In genomic region chr6:38067263-38067980, GRCh38 we compare ENCODE assay signal across 27 cellular contexts.
DNase-seq lines count a peak whose midpoint lies in the region; ATAC-seq, FAIRE-seq and TF ChIP-seq lines count a peak whose summit lies in the region.
"Had no signal": no experiment of that assay in that cellular context is flagged by ENCODE, and none has a peak within 500 bp of the region (broad histone marks: within the 10 kb centered on the region; RNA-seq: fewer than 3 reads in every experiment).

No MANE protein-coding gene starts in this region.

- H3K27ac ChIP-seq in OCI-LY1 (ENCODE audit: low read depth, low read length, poor library complexity, severe bottlenecking), result peak overlapping the region; percentile 24
- H3K27ac ChIP-seq: A549, C4-2B, upper lobe of right lung had no signal

- no peaks in the 10 kb centered on the region for H3F3A ChIP-seq in OCI-LY1 (ENCODE audit: insufficient read depth, low read length)

- peaks cover 27% of the 10 kb centered on the region for H3K4me1 ChIP-seq in OCI-LY1 (ENCODE audit: insufficient read depth, low read length, severe bottlenecking)
- H3K4me1 ChIP-seq: A549, upper lobe of right lung had no signal

- peaks cover 28% of the 10 kb centered on the region for H3K36me3 Mint-ChIP-seq in nephron (ENCODE audit: low read depth)

- H4K20me1 ChIP-seq in OCI-LY1 (ENCODE audit: insufficient read depth, low read length), result no peaks in the 10 kb centered on the region

- no peak for TF ChIP-seq CTCF in OCI-LY1 (IDR thresholded peaks at IDR 0.05; ENCODE audit: low read length)
- no peak for TF ChIP-seq CTCF in nephron (IDR thresholded peaks at IDR 0.05; ENCODE audit: unreplicated experiment in 3 of 3)

- no peaks in the 10 kb centered on the region for H3K9me3 ChIP-seq in OCI-LY1 (ENCODE audit: low read length)
- H3K9me3 ChIP-seq: A549, upper lobe of right lung had no signal

- no peaks in the 10 kb centered on the region for H3K9me2 ChIP-seq in OCI-LY1 (ENCODE audit: low read depth, low read length)

- no peaks in the 10 kb centered on the region for H3K79me2 ChIP-seq in OCI-LY1 (ENCODE audit: insufficient read depth, low read length)

- no peak overlapping the region for H3K4me2 ChIP-seq in OCI-LY1 (ENCODE audit: low read length)
- H3K4me2 ChIP-seq: A549 had no signal

- H2AFZ ChIP-seq in OCI-LY1 (ENCODE audit: low read length), result no peak overlapping the region

- no peaks in the 10 kb centered on the region for H3K27me3 Mint-ChIP-seq in nephron (ENCODE audit: low read depth)
- H3K27me3 Mint-ChIP-seq: progenitor cell of endocrine pancreas; stimulated activated naive CD8-positive, alpha-beta T cell treated with anti-CD3 and anti-CD28 coated beads, Interleukin-15, amount 100 ng/mL, for 72 hours had no signal

- no peak overlapping the region for H3K9ac ChIP-seq in OCI-LY1 (ENCODE audit: low read length)

- no peak overlapping the region for H3K4me3 Mint-ChIP-seq in nephron
- H3K4me3 Mint-ChIP-seq: stimulated activated naive CD8-positive, alpha-beta T cell treated with anti-CD3 and anti-CD28 coated beads, Interleukin-15, amount 100 ng/mL, for 72 hours had no signal

- peak; percentile 55 for FAIRE-seq in GM19239 (lab: Jason Lieb, UNC)
- FAIRE-seq: A549, kidney had no signal

- H3K27me3 ChIP-seq in OCI-LY1 (ENCODE audit: insufficient read depth, low read length), result no peaks in the 10 kb centered on the region
- H3K27me3 ChIP-seq: upper lobe of right lung had no signal

- peak overlapping the region in 2 of 3 experiments; percentile 15 to 62 for H3K27ac Mint-ChIP-seq in nephron
- H3K27ac Mint-ChIP-seq: progenitor cell of endocrine pancreas; stimulated activated naive CD8-positive, alpha-beta T cell treated with anti-CD3 and anti-CD28 coated beads, Interleukin-15, amount 100 ng/mL, for 72 hours had no signal

- no peak overlapping the region for H3K4me3 ChIP-seq in OCI-LY1 (ENCODE audit: low read depth, low read length, poor library complexity, severe bottlenecking)
- H3K4me3 ChIP-seq: A549, lung, upper lobe of right lung had no signal

- H3K9me3 Mint-ChIP-seq in nephron, result no peaks in the 10 kb centered on the region
- H3K9me3 Mint-ChIP-seq: stimulated activated naive CD8-positive, alpha-beta T cell treated with anti-CD3 and anti-CD28 coated beads, Interleukin-15, amount 100 ng/mL, for 72 hours had no signal

- peaks cover 27% of the 10 kb centered on the region for H3K4me1 Mint-ChIP-seq in nephron
- H3K4me1 Mint-ChIP-seq: stimulated activated naive CD8-positive, alpha-beta T cell treated with anti-CD3 and anti-CD28 coated beads, Interleukin-15, amount 100 ng/mL, for 72 hours had no signal

- ATAC-seq in HG03469 (IDR thresholded peaks at IDR 0.05; ENCODE audit: unreplicated experiment) (no peak), GM21367 (IDR thresholded peaks at IDR 0.05; ENCODE audit: unreplicated experiment) (no peak)
- ATAC-seq: A549; HCT116; PC-3; stimulated activated naive CD8-positive, alpha-beta T cell treated with anti-CD3 and anti-CD28 coated beads, Interleukin-15, amount 100 ng/mL, for 72 hours; upper lobe of right lung had no signal

- peak; percentile 30 for DNase-seq in NCI-H748 (lab: John Stamatoyannopoulos, UW; ENCODE audit: unreplicated experiment)
- no peak for DNase-seq in NCI-H748 treated with DMSO at 0.1 percent for 48 hours (lab: John Stamatoyannopoulos, UW)
- DNase-seq in GM19239 (ENCODE audit: insufficient read length, low spot score), result no peak
- DNase-seq in stimulated activated CD4-positive, alpha-beta T cell treated with anti-CD3 and anti-CD28 coated beads, Interleukin-2, amount 100 ng/mL, for 48 hours, result no peak
- DNase-seq: activated CD4-positive, alpha-beta T cell treated with anti-CD3 and anti-CD28 coated beads for 1 hour; DMS 273 treated with DMSO at 0.1 percent for 48 hours; foreskin fibroblast; hypothalamus; kidney; MM.1S; NCI-H187 treated with DMSO at 0.1 percent for 48 hours; NCI-H526 treated with DMSO at 0.1 percent for 48 hours; PC-3; SIG-M5; stimulated activated CD4-positive, alpha-beta T cell treated with anti-CD3 and anti-CD28 coated beads, Interleukin-2, amount 100 ng/mL, for 24 hours; stimulated activated naive CD8-positive, alpha-beta T cell treated with anti-CD3 and anti-CD28 coated beads, Interleukin-15, amount 100 ng/mL, for 72 hours; T-helper 2 cell; upper lobe of right lung had no signal

- H3K36me3 ChIP-seq in OCI-LY1 (ENCODE audit: insufficient read depth, low read length), result peaks cover 14% of the 10 kb centered on the region
